ENCODE assay signal across 1 cellular context in the genomic region with DNA sequence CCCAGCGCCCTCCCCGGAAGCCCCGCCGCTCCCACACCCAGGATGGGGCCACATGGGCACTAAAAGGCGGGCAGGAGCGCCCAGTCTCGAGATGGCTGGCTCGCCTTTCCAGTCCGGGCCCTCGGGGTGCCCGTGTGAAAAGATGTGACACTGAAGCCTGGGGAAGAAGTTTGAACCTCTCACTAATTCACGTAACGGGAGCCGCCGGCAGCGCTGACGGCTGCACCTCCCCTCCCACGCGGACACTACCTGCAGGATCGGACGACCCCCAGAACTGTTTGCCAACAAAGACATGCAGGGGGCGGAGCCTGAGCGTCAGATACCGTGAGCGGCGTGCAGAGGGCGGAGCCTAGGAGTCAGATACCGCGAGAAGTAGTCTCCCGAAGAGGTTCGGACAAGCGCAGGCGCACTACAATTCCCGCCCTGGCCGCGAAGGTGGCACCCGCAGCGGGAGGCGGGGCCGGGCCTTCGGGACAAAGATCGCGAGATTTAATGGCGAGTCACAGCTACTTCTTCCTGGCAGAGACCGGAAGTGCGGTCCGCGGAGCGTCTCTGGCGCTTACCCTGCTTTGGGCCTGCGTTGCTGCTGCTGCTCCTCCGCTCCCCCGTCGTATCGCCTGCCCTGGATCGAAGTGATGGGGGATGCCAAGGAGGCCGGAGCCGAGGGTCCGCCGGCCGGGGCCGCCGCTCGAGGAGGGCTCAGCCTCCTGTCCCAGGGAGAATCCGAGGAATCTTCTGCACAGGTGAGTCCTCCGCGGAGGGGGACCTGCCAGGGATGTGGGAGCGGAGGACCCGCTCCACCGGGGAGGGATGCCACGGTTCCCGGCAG.
TF ChIP-seq lines count a peak whose summit lies in the region.

A gene with protein sequence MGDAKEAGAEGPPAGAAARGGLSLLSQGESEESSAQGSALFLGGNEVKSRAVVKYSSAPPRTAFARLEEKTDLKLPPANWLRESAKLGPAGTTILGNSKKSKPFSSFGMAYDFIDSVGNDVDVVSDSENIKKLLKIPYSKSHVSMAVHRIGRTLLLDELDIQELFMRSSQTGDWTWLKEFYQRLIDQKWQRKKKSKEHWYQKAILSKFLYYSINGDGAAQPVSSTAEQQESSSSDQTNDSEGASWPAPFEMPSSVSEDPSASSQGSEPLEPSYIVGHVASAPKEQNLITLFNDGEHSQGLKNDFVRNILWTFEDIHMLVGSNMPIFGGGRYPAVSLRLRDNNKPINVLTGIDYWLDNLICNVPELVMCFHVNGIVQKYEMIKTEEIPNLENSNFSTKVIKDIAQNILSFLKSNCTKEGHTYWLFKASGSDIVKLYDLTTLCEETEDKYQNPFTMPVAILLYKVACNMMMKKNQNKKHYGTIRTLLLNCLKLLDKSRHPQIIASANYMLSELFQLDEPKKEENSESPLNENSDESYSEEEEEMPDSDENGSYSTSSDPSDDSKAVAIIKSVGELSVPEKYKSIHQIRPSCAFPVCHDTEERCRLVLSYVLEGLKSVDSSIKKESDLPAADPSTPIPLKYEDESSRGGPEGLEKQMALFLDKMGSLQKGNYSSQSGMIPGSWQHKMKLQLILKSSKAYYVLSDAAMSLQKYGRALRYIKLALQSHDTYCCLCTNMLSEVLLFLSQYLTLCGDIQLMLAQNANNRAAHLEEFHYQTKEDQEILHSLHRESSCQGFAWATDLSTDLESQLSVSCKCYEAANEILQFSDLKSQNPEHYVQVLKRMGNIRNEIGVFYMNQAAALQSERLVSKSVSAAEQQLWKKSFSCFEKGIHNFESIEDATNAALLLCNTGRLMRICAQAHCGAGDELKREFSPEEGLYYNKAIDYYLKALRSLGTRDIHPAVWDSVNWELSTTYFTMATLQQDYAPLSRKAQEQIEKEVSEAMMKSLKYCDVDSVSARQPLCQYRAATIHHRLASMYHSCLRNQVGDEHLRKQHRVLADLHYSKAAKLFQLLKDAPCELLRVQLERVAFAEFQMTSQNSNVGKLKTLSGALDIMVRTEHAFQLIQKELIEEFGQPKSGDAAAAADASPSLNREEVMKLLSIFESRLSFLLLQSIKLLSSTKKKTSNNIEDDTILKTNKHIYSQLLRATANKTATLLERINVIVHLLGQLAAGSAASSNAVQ (plus strand): TSS at position 537 of the 829 bp plus-strand sequence. CDS start 99 bp downstream, at position 636.

TF ChIP-seq in HepG2, 621 proteins besides CTCF, POLR2A, EP300 and RAD21 (continued from another document and continues in another):
- TF ChIP-seq SSRP1 (CRISPR knock-in tag; IDR thresholded peaks at IDR 0.05) (no peak), FOXA1 (IDR thresholded peaks at IDR 0.05) (no peak), FOXA1 (CRISPR knock-in tag; IDR thresholded peaks at IDR 0.05) (0 out of 2 replicates have a peak, but pooled peaks have one; percentile 6), ZNF496 (CRISPR knock-in tag; IDR thresholded peaks at IDR 0.05; ENCODE audit: insufficient replicate concordance) (no peak), ESRRA (CRISPR knock-in tag; IDR thresholded peaks at IDR 0.05; ENCODE audit: low read depth) (no peak; the same call in 1 of the 2 replicates), ZFP36L1 (CRISPR knock-in tag; IDR thresholded peaks at IDR 0.05) (no peak), ELF1 (CRISPR knock-in tag; IDR thresholded peaks at IDR 0.05) (peak; percentile 93), ZNF431 (CRISPR knock-in tag; IDR thresholded peaks at IDR 0.05; ENCODE audit: borderline replicate concordance, low read depth) (no peak), ZFP90 (CRISPR knock-in tag; IDR thresholded peaks at IDR 0.05; ENCODE audit: borderline replicate concordance) (peak; percentile 86; the same call in 1 of the 2 replicates), ZFP82 (CRISPR knock-in tag; IDR thresholded peaks at IDR 0.05; ENCODE audit: borderline replicate concordance) (no peak; the same call in 1 of the 2 replicates), TRIM24 (CRISPR knock-in tag; IDR thresholded peaks at IDR 0.05) (no peak), ZNF556 (CRISPR knock-in tag; IDR thresholded peaks at IDR 0.05; ENCODE audit: borderline replicate concordance) (no peak), ZNF337 (CRISPR knock-in tag; IDR thresholded peaks at IDR 0.05; ENCODE audit: borderline replicate concordance, low read depth) (no peak), ZNF354B (CRISPR knock-in tag; IDR thresholded peaks at IDR 0.05) (no peak), ZNF773 (CRISPR knock-in tag; IDR thresholded peaks at IDR 0.05; ENCODE audit: borderline replicate concordance) (peak; percentile 37; the same call in 1 of the 2 replicates), NFYC (CRISPR knock-in tag; IDR thresholded peaks at IDR 0.05) (no peak), ZNF180 (CRISPR knock-in tag; IDR thresholded peaks at IDR 0.05; ENCODE audit: borderline replicate concordance, low read depth) (no peak), MEF2D (CRISPR knock-in tag; IDR thresholded peaks at IDR 0.05) (no peak; the same call in none of the 2 replicates), NFE2 (CRISPR knock-in tag; IDR thresholded peaks at IDR 0.05) (no peak), IKZF4 (CRISPR knock-in tag; IDR thresholded peaks at IDR 0.05; ENCODE audit: borderline replicate concordance, low read depth, not compliant biosample characterization) (peak; percentile 70), PPARG (CRISPR knock-in tag; conservative IDR thresholded peaks at IDR 0.05) (no peak), JDP2 (CRISPR knock-in tag; IDR thresholded peaks at IDR 0.05; ENCODE audit: borderline replicate concordance) (no peak), SP5 (CRISPR knock-in tag; IDR thresholded peaks at IDR 0.05; ENCODE audit: borderline replicate concordance, low read depth) (peak; percentile 44), ZNF101 (CRISPR knock-in tag; IDR thresholded peaks at IDR 0.05; ENCODE audit: borderline replicate concordance, low read depth) (0 out of 2 replicates have a peak, but pooled peaks have one; percentile 65), ZKSCAN5 (CRISPR knock-in tag; IDR thresholded peaks at IDR 0.05) (no peak), ZNF747 (CRISPR knock-in tag; IDR thresholded peaks at IDR 0.05; ENCODE audit: borderline replicate concordance) (peak; percentile 93; the same call in 1 of the 2 replicates), ZNF720 (CRISPR knock-in tag; IDR thresholded peaks at IDR 0.05) (no peak), ZNF598 (CRISPR knock-in tag; IDR thresholded peaks at IDR 0.05; ENCODE audit: borderline replicate concordance) (peak; percentile 85), ZNF766 (CRISPR knock-in tag; IDR thresholded peaks at IDR 0.05; ENCODE audit: borderline replicate concordance) (peak; percentile 88; the same call in 1 of the 2 replicates), ZNF274 (CRISPR knock-in tag; IDR thresholded peaks at IDR 0.05) (peak; percentile 86), ATF7 (IDR thresholded peaks at IDR 0.05) (no peak), ATF7 (CRISPR knock-in tag; IDR thresholded peaks at IDR 0.05) (no peak; the same call in 1 of the 2 replicates), NBN (conservative IDR thresholded peaks at IDR 0.05) (no peak), NRL (CRISPR knock-in tag; IDR thresholded peaks at IDR 0.05; ENCODE audit: borderline replicate concordance) (0 out of 2 replicates have a peak, but pooled peaks have one; percentile 67), ZNF660 (CRISPR knock-in tag; IDR thresholded peaks at IDR 0.05; ENCODE audit: borderline replicate concordance, low read depth) (no peak), RFX1 (IDR thresholded peaks at IDR 0.05) (no peak), THYN1 (CRISPR knock-in tag; IDR thresholded peaks at IDR 0.05; ENCODE audit: borderline replicate concordance, low read depth) (no peak), RFXAP (CRISPR knock-in tag; IDR thresholded peaks at IDR 0.05; ENCODE audit: borderline replicate concordance) (peak; percentile 54; the same call in 1 of the 2 replicates), NFRKB (IDR thresholded peaks at IDR 0.05) (no peak), IRF2 (CRISPR knock-in tag; IDR thresholded peaks at IDR 0.05) (peak; percentile 19)
- TF ChIP-seq, protein P1, sequence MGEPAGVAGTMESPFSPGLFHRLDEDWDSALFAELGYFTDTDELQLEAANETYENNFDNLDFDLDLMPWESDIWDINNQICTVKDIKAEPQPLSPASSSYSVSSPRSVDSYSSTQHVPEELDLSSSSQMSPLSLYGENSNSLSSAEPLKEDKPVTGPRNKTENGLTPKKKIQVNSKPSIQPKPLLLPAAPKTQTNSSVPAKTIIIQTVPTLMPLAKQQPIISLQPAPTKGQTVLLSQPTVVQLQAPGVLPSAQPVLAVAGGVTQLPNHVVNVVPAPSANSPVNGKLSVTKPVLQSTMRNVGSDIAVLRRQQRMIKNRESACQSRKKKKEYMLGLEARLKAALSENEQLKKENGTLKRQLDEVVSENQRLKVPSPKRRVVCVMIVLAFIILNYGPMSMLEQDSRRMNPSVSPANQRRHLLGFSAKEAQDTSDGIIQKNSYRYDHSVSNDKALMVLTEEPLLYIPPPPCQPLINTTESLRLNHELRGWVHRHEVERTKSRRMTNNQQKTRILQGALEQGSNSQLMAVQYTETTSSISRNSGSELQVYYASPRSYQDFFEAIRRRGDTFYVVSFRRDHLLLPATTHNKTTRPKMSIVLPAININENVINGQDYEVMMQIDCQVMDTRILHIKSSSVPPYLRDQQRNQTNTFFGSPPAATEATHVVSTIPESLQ (CRISPR knock-in tag; conservative IDR thresholded peaks at IDR 0.05): no peak
- TF ChIP-seq, protein P2, sequence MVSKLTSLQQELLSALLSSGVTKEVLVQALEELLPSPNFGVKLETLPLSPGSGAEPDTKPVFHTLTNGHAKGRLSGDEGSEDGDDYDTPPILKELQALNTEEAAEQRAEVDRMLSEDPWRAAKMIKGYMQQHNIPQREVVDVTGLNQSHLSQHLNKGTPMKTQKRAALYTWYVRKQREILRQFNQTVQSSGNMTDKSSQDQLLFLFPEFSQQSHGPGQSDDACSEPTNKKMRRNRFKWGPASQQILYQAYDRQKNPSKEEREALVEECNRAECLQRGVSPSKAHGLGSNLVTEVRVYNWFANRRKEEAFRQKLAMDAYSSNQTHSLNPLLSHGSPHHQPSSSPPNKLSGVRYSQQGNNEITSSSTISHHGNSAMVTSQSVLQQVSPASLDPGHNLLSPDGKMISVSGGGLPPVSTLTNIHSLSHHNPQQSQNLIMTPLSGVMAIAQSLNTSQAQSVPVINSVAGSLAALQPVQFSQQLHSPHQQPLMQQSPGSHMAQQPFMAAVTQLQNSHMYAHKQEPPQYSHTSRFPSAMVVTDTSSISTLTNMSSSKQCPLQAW (CRISPR knock-in tag; IDR thresholded peaks at IDR 0.05): no peak; the same call in none of the 2 replicates
- TF ChIP-seq, protein P3, sequence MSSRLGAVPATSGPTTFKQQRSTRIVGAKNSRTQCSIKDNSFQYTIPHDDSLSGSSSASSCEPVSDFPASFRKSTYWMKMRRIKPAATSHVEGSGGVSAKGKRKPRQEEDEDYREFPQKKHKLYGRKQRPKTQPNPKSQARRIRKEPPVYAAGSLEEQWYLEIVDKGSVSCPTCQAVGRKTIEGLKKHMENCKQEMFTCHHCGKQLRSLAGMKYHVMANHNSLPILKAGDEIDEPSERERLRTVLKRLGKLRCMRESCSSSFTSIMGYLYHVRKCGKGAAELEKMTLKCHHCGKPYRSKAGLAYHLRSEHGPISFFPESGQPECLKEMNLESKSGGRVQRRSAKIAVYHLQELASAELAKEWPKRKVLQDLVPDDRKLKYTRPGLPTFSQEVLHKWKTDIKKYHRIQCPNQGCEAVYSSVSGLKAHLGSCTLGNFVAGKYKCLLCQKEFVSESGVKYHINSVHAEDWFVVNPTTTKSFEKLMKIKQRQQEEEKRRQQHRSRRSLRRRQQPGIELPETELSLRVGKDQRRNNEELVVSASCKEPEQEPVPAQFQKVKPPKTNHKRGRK (CRISPR knock-in tag; IDR thresholded peaks at IDR 0.05): no peak
- TF ChIP-seq, protein P4, sequence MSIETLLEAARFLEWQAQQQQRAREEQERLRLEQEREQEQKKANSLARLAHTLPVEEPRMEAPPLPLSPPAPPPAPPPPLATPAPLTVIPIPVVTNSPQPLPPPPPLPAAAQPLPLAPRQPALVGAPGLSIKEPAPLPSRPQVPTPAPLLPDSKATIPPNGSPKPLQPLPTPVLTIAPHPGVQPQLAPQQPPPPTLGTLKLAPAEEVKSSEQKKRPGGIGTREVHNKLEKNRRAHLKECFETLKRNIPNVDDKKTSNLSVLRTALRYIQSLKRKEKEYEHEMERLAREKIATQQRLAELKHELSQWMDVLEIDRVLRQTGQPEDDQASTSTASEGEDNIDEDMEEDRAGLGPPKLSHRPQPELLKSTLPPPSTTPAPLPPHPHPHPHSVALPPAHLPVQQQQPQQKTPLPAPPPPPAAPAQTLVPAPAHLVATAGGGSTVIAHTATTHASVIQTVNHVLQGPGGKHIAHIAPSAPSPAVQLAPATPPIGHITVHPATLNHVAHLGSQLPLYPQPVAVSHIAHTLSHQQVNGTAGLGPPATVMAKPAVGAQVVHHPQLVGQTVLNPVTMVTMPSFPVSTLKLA (IDR thresholded peaks at IDR 0.05): peak; percentile 65
- TF ChIP-seq, protein P5, sequence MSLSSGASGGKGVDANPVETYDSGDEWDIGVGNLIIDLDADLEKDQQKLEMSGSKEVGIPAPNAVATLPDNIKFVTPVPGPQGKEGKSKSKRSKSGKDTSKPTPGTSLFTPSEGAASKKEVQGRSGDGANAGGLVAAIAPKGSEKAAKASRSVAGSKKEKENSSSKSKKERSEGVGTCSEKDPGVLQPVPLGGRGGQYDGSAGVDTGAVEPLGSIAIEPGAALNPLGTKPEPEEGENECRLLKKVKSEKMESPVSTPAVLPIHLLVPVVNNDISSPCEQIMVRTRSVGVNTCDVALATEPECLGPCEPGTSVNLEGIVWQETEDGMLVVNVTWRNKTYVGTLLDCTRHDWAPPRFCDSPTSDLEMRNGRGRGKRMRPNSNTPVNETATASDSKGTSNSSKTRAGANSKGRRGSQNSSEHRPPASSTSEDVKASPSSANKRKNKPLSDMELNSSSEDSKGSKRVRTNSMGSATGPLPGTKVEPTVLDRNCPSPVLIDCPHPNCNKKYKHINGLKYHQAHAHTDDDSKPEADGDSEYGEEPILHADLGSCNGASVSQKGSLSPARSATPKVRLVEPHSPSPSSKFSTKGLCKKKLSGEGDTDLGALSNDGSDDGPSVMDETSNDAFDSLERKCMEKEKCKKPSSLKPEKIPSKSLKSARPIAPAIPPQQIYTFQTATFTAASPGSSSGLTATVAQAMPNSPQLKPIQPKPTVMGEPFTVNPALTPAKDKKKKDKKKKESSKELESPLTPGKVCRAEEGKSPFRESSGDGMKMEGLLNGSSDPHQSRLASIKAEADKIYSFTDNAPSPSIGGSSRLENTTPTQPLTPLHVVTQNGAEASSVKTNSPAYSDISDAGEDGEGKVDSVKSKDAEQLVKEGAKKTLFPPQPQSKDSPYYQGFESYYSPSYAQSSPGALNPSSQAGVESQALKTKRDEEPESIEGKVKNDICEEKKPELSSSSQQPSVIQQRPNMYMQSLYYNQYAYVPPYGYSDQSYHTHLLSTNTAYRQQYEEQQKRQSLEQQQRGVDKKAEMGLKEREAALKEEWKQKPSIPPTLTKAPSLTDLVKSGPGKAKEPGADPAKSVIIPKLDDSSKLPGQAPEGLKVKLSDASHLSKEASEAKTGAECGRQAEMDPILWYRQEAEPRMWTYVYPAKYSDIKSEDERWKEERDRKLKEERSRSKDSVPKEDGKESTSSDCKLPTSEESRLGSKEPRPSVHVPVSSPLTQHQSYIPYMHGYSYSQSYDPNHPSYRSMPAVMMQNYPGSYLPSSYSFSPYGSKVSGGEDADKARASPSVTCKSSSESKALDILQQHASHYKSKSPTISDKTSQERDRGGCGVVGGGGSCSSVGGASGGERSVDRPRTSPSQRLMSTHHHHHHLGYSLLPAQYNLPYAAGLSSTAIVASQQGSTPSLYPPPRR (CRISPR knock-in tag; IDR thresholded peaks at IDR 0.05; ENCODE audit: borderline replicate concordance): peak; percentile 27; the same call in 1 of the 2 replicates
- TF ChIP-seq, protein P6, sequence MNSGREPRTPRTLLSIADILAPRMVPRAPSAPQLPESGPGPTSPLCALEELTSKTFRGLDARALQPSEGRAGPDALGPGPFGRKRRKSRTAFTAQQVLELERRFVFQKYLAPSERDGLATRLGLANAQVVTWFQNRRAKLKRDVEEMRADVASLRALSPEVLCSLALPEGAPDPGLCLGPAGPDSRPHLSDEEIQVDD (CRISPR knock-in tag; IDR thresholded peaks at IDR 0.05; ENCODE audit: borderline replicate concordance): peak; percentile 85; the same call in 1 of the 2 replicates
